30 cellular contexts compared by ENCODE assay signal in the genomic region with DNA sequence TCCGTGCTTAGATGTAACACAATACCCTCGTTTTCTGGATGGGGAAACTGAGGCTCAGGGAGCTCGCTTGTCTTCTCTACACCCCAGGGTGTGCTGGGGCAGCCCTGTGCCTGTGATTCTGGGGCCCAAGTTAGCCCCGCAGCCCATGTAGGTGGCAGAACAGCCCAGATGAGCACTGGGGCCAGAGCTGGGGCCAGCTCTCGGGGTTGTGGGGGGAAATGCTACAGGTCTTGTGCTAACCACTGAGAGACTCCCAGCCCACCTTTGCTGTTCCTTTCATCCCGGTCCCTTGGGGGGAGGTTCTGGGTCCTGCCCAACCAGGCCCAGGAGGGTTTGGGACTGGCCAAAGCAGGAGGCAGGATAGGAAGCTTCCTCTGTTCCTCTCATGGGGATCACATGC. TPM values are rescaled to one million over a fixed set of nuclear protein-coding genes. Genes with fewer than 3 reads are reported as not detected.
"Had no signal": no experiment of that assay in that cellular context is flagged by ENCODE, and none has a peak within 500 bp of the region (broad histone marks: within the 10 kb centered on the region; RNA-seq: fewer than 3 reads in every experiment).

No MANE protein-coding gene starts in this region.

- H3K4me3 Mint-ChIP-seq: activated naive CD4-positive, alpha-beta T cell treated with anti-CD3 and anti-CD28 coated beads, Interleukin-2, amount 50 U/mL, for 24 hours; activated T-cell treated with anti-CD3 and anti-CD28 coated beads, Interleukin-2, amount 50 U/mL, for 4 hours; activated T-helper 17 cell treated with anti-CD3 and anti-CD28 coated beads, Interleukin-2, amount 50 U/mL, for 72 hours; naive thymus-derived CD4-positive, alpha-beta T cell; stimulated activated effector memory CD8-positive, alpha-beta T cell treated with anti-CD3 and anti-CD28 coated beads, Interleukin-12 subunit alpha, Interleukin-12 subunit beta, amount 100 ng/mL, for 72 hours; stimulated activated naive CD8-positive, alpha-beta T cell treated with anti-CD3 and anti-CD28 coated beads, Interleukin-15, Interleukin-2, amounts not matched to agents 100 ng/mL and 50 ng/mL, for 24 hours; T-helper 2 cell treated with Interferon-gamma antibody and Interleukin-4, amounts not matched to agents 5 μg/mL and 100 μg/mL, for 36 hours had no signal

- H3K4me2 ChIP-seq: hepatocyte had no signal

- H3K9me3 Mint-ChIP-seq: activated naive CD4-positive, alpha-beta T cell treated with anti-CD3 and anti-CD28 coated beads, Interleukin-2, amount 50 U/mL, for 24 hours; activated T-cell treated with anti-CD3 and anti-CD28 coated beads, Interleukin-2, amount 50 U/mL, for 4 hours; activated T-helper 17 cell treated with anti-CD3 and anti-CD28 coated beads, Interleukin-2, amount 50 U/mL, for 72 hours; stimulated activated effector memory CD8-positive, alpha-beta T cell treated with anti-CD3 and anti-CD28 coated beads, Interleukin-12 subunit alpha, Interleukin-12 subunit beta, amount 100 ng/mL, for 72 hours; stimulated activated naive CD8-positive, alpha-beta T cell treated with anti-CD3 and anti-CD28 coated beads, Interleukin-15, Interleukin-2, amounts not matched to agents 100 ng/mL and 50 ng/mL, for 24 hours; T-helper 2 cell treated with Interferon-gamma antibody and Interleukin-4, amounts not matched to agents 5 μg/mL and 100 μg/mL, for 36 hours had no signal

- ATAC-seq: activated T-cell treated with anti-CD3 and anti-CD28 coated beads, Interleukin-2, amount 50 U/mL, for 4 hours; activated T-helper 17 cell treated with anti-CD3 and anti-CD28 coated beads, Interleukin-2, amount 50 U/mL, for 72 hours; body of pancreas; gastroesophageal sphincter; left cardiac atrium; left ventricle myocardium superior; naive thymus-derived CD4-positive, alpha-beta T cell; right lobe of liver; stimulated activated effector memory CD8-positive, alpha-beta T cell treated with anti-CD3 and anti-CD28 coated beads, Interleukin-12 subunit alpha, Interleukin-12 subunit beta, amount 100 ng/mL, for 72 hours had no signal

- H3K36me3 Mint-ChIP-seq: activated naive CD4-positive, alpha-beta T cell treated with anti-CD3 and anti-CD28 coated beads, Interleukin-2, amount 50 U/mL, for 24 hours; naive thymus-derived CD4-positive, alpha-beta T cell had no signal

- H3K9me3 ChIP-seq: body of pancreas, gastroesophageal sphincter, right lobe of liver, thoracic aorta, uterus had no signal

- H3K27me3 ChIP-seq: body of pancreas, cardiac muscle cell, gastroesophageal sphincter, hepatocyte, right lobe of liver, uterus had no signal

- H2AFZ ChIP-seq: hepatocyte had no signal

- H3K4me3 ChIP-seq: body of pancreas, cardiac muscle cell, coronary artery, gastroesophageal sphincter, hepatocyte, right lobe of liver, skin epidermis, thoracic aorta, uterus had no signal

- DNase-seq: activated CD4-positive, alpha-beta T cell treated with anti-CD3 and anti-CD28 coated beads for 48 hours; activated CD4-positive, alpha-beta T cell treated with anti-CD3 and anti-CD28 coated beads, Interleukin-2, amount 50 U/mL, for 48 hours; activated CD4-positive, CD25-positive, alpha-beta regulatory T cell; activated CD8-positive, alpha-beta memory T cell treated with anti-CD3 and anti-CD28 coated beads for 24 hours; activated T-cell treated with anti-CD3 and anti-CD28 coated beads, Interleukin-2, amount 50 U/mL, for 4 hours; aorta; body of pancreas; cerebellar nuclear complex; left cardiac atrium; left ventricle myocardium superior; naive thymus-derived CD4-positive, alpha-beta T cell; stimulated activated CD4-positive, alpha-beta T cell treated with anti-CD3 and anti-CD28 coated beads, Interleukin-12 subunit alpha, Interleukin-12 subunit beta, amount 100 ng/mL, for 4 hours; stimulated activated CD4-positive, alpha-beta T cell treated with anti-CD3 and anti-CD28 coated beads, Interleukin-4, amount 100 ng/mL, for 1 hour; T-helper 1 cell; trophoblast cell; uterus had no signal

- H3K36me3 ChIP-seq: cardiac muscle cell, gastroesophageal sphincter, right lobe of liver, thoracic aorta, uterus had no signal

- H3K27ac Mint-ChIP-seq: activated naive CD4-positive, alpha-beta T cell treated with anti-CD3 and anti-CD28 coated beads, Interleukin-2, amount 50 U/mL, for 24 hours; activated T-helper 17 cell treated with anti-CD3 and anti-CD28 coated beads, Interleukin-2, amount 50 U/mL, for 72 hours; progenitor cell of endocrine pancreas; T-helper 2 cell treated with Interferon-gamma antibody and Interleukin-4, amounts not matched to agents 5 μg/mL and 100 μg/mL, for 36 hours had no signal

- H3K27ac ChIP-seq: body of pancreas, cardiac muscle cell, coronary artery, gastroesophageal sphincter, hepatocyte, right lobe of liver, skin epidermis, thoracic aorta, uterus had no signal

- H3K27me3 Mint-ChIP-seq: activated naive CD4-positive, alpha-beta T cell treated with anti-CD3 and anti-CD28 coated beads, Interleukin-2, amount 50 U/mL, for 24 hours; activated T-helper 17 cell treated with anti-CD3 and anti-CD28 coated beads, Interleukin-2, amount 50 U/mL, for 72 hours; stimulated activated naive CD8-positive, alpha-beta T cell treated with anti-CD3 and anti-CD28 coated beads, Interleukin-15, Interleukin-2, amounts not matched to agents 100 ng/mL and 50 ng/mL, for 24 hours had no signal

- H3K4me1 ChIP-seq: uterus had no signal

RNA-seq across cellular contexts. Expression of a gene that starts 13.5 kb away (rescaled TPM):
- total RNA-seq: gastroesophageal sphincter, hepatocyte, left ventricle myocardium superior, lung microvascular endothelial cell had no signal
- polyA plus RNA-seq: aorta; cardiac muscle cell; hepatocyte; naive thymus-derived CD4-positive, alpha-beta T cell had no signal
